Comparison of ENCODE assay signal across 8 cellular contexts in genomic region chr22:46634973-46635685, GRCh38. TPM values are rescaled to one million over a fixed set of nuclear protein-coding genes. Genes with fewer than 3 reads are reported as not detected.
A peak's percentile ranks its signal among the peaks of the same experiment; 100 is the strongest.
DNase-seq lines count a peak whose midpoint lies in the region; ATAC-seq, FAIRE-seq and TF ChIP-seq lines count a peak whose summit lies in the region.
"Not testable (repeated sequence)": the region's sequence is repeated elsewhere in the genome, so short reads cannot be mapped to it uniquely, and the experiment has no call there.

No MANE protein-coding gene starts in this region.

- not testable (repeated sequence) for H3K9me3 ChIP-seq in mucosa of descending colon; skeletal muscle tissue (ENCODE audit: control insufficient read depth in 3 of 3, low read length in 3 of 3)

- peak overlapping the region; percentile 70 for H3K27ac ChIP-seq in skeletal muscle tissue (ENCODE audit: low read depth, low read length)

- peak; percentile 43 for DNase-seq in EL
- DNase-seq in NCI-H226 = peak; percentile 20
- DNase-seq in ecto neural progenitor cell (ENCODE audit: low spot score) = peak; percentile 87
- peak; percentile 67 for DNase-seq in left cardiac atrium
- peak; percentile 84 for DNase-seq in left lobe of liver (ENCODE audit: low spot score)
- peak; percentile 67 to 85 (median 82) for DNase-seq in mucosa of descending colon
- DNase-seq in urothelium cell line (ENCODE audit: low spot score) = not testable (repeated sequence)

- H3K4me3 ChIP-seq in mucosa of descending colon; skeletal muscle tissue (ENCODE audit: low read length in 3 of 3): not testable (repeated sequence)

- intact Hi-C loops in left cardiac atrium (cut with DNase I); mucosa of descending colon (cut with DNase I, micrococcal nuclease): not testable (repeated sequence)

- not testable (repeated sequence) for H3K36me3 ChIP-seq in mucosa of descending colon (ENCODE audit: low read depth); skeletal muscle tissue (ENCODE audit: control insufficient read depth in 3 of 3, insufficient read depth in 3 of 3, low read length in 3 of 3)

- not testable (repeated sequence) for H3K27me3 ChIP-seq in skeletal muscle tissue (ENCODE audit: control insufficient read depth in 3 of 3, insufficient read depth in 3 of 3, low read length in 3 of 3)

- FAIRE-seq in urothelium cell line (lab: Jason Lieb, UNC) = peak; percentile 83

- H3K9ac ChIP-seq in skeletal muscle tissue (ENCODE audit: low read depth in 1 of 3, low read length in 3 of 3) = not testable (repeated sequence)

- TF ChIP-seq CTCF in mucosa of descending colon (IDR thresholded peaks at IDR 0.05) = not testable (repeated sequence)

- peaks cover 16% of the 10 kb centered on the region for H3K4me1 ChIP-seq in mucosa of descending colon (ENCODE audit: low read depth)
- H3K4me1 ChIP-seq in skeletal muscle tissue (ENCODE audit: control insufficient read depth in 3 of 3, insufficient read depth in 3 of 3, low read length in 3 of 3) = peaks cover 26 to 45% (median 43%) of the 10 kb centered on the region in 3 donors

- not testable (repeated sequence) for ATAC-seq in left cardiac atrium
- peak; percentile 27 for ATAC-seq in left lobe of liver
- ATAC-seq in mucosa of descending colon = peak; percentile 69

RNA-seq across cellular contexts. Expression of gene GRAMD4, which starts 14.9 kb away (rescaled TPM):
- 10 to 100 TPM; 58.5 to 95.4 TPM for total RNA-seq in left cardiac atrium
- 42.5 TPM for total RNA-seq in left lobe of liver
- 100 to 1,000 TPM; 114 to 203 (median 197) TPM for total RNA-seq in mucosa of descending colon
- 26.1 TPM for total RNA-seq in skeletal muscle tissue
